8 cellular contexts compared by ENCODE assay signal in genomic region chr20:58179432-58180099, GRCh38. TPM values are rescaled to one million over a fixed set of nuclear protein-coding genes. Genes with fewer than 3 reads are reported as not detected.
DNase-seq lines count a peak whose midpoint lies in the region; ATAC-seq and TF ChIP-seq lines count a peak whose summit lies in the region.

No MANE protein-coding gene starts in this region.

- BruUV-seq in Panc1 (replicated peaks; lab: Mats Ljungman, UMichigan): no TSS peak

- in situ Hi-C loops in Caki2 (cut with HindIII; ENCODE audit: low pct_unique_long_range_greater_than_20kb, low sequenced_read_pairs) (loop anchor here (10.0 to 25.0 kb wide), 2 partner anchors 542 to 665 kb away; no protein-coding TSS in a partner anchor), Panc1 (cut with HindIII; ENCODE audit: low pct_unique_long_range_greater_than_20kb, low sequenced_read_pairs) (loop anchor here (25.0 kb wide), 1 partner anchor 542 kb away; no protein-coding TSS in a partner anchor)

- intact Hi-C loops in Panc1 (cut with micrococcal nuclease; ENCODE audit: unreplicated experiment): no loop called here

- peak overlapping the region; percentile 71 for H3K27ac ChIP-seq in Panc1 (ENCODE audit: low read length)

- no peaks in the 10 kb centered on the region for H3K36me3 Mint-ChIP-seq in neural crest cell (ENCODE audit: low read depth)
- no peaks in the 10 kb centered on the region for H3K36me3 Mint-ChIP-seq in stimulated activated naive CD8-positive, alpha-beta T cell treated with anti-CD3 and anti-CD28 coated beads, Interleukin-15, Interleukin-2, amounts not matched to agents 100 ng/mL and 50 ng/mL, for 24 hours (ENCODE audit: low read depth)

- H3K4me3 ChIP-seq in Panc1 (ENCODE audit: low read depth in 2 of 2, low read length in 2 of 2): peak overlapping the region; percentile 30 to 56
- peak overlapping the region; percentile 43 for H3K4me3 ChIP-seq in fibroblast of the aortic adventitia (ENCODE audit: low read depth, low read length)

- TF ChIP-seq CTCF in Panc1 (IDR thresholded peaks at IDR 0.05) (peak; percentile 98), fibroblast of the aortic adventitia (IDR thresholded peaks at IDR 0.05; ENCODE audit: insufficient read depth, low read length) (peak; percentile 80), neural crest cell (conservative IDR thresholded peaks at IDR 0.05) (peak; percentile 98)

- peaks cover 3% of the 10 kb centered on the region; the same call in 1 of the 2 replicates for H3K4me1 ChIP-seq in Panc1 (ENCODE audit: control insufficient read depth, insufficient read depth, low read length)

- ATAC-seq in HG02759 (IDR thresholded peaks at IDR 0.05; ENCODE audit: unreplicated experiment) (peak; percentile 74), Panc1 (peak; percentile 92), HG03135 (IDR thresholded peaks at IDR 0.05; ENCODE audit: unreplicated experiment) (no peak)

- H3K9me3 Mint-ChIP-seq in neural crest cell: peaks cover 2% of the 10 kb centered on the region
- peaks cover 2% of the 10 kb centered on the region for H3K9me3 Mint-ChIP-seq in stimulated activated naive CD8-positive, alpha-beta T cell treated with anti-CD3 and anti-CD28 coated beads, Interleukin-15, Interleukin-2, amounts not matched to agents 100 ng/mL and 50 ng/mL, for 24 hours

- no peaks in the 10 kb centered on the region for H3K36me3 ChIP-seq in Panc1 (ENCODE audit: control insufficient read depth, insufficient read depth, low read length)

- CTCF ChIA-PET in Panc1 (lab: Charles Lee): interaction anchor here (0.6 to 1.5 kb wide), 6 partner anchors 191 to 815 kb away, joined by 3 to 5 read pairs (median 5); no protein-coding TSS in a partner anchor

- peaks cover 26% of the 10 kb centered on the region for H3K4me1 Mint-ChIP-seq in neural crest cell
- H3K4me1 Mint-ChIP-seq in stimulated activated naive CD8-positive, alpha-beta T cell treated with anti-CD3 and anti-CD28 coated beads, Interleukin-15, Interleukin-2, amounts not matched to agents 100 ng/mL and 50 ng/mL, for 24 hours (ENCODE audit: low read depth): peaks cover 6% of the 10 kb centered on the region

- H3K27me3 ChIP-seq in Panc1 (ENCODE audit: control insufficient read depth, insufficient read depth, low read length): no peaks in the 10 kb centered on the region

- H3K27ac Mint-ChIP-seq in neural crest cell (ENCODE audit: unreplicated experiment): no peak overlapping the region
- H3K27ac Mint-ChIP-seq in stimulated activated naive CD8-positive, alpha-beta T cell treated with anti-CD3 and anti-CD28 coated beads, Interleukin-15, Interleukin-2, amounts not matched to agents 100 ng/mL and 50 ng/mL, for 24 hours: no peak overlapping the region

- DNase-seq in Caki2 (ENCODE audit: low read depth) (peak; percentile 62), Panc1 (ENCODE audit: low read depth, low spot score) (no peak), fibroblast of the aortic adventitia (ENCODE audit: low read depth) (peak; percentile 18), neural crest cell (ENCODE audit: low read depth, low spot score) (peak; percentile 80)
- peak; percentile 49 to 54 for DNase-seq in activated T-helper 1 cell treated with anti-CD3 and anti-CD28 coated beads, Interleukin-2, amount 50 U/mL, for 16 hours (ENCODE audit: low read depth in 1 of 2, low spot score in 1 of 2)

- H3K27me3 Mint-ChIP-seq in neural crest cell (ENCODE audit: low read depth): peaks cover 20% of the 10 kb centered on the region
- peaks cover 30% of the 10 kb centered on the region for H3K27me3 Mint-ChIP-seq in stimulated activated naive CD8-positive, alpha-beta T cell treated with anti-CD3 and anti-CD28 coated beads, Interleukin-15, Interleukin-2, amounts not matched to agents 100 ng/mL and 50 ng/mL, for 24 hours

- POLR2A ChIA-PET in Panc1 (lab: Charles Lee): no interaction called here

- H3K9me3 ChIP-seq in Panc1 (ENCODE audit: control insufficient read depth, insufficient read depth, low read depth, low read length): peaks cover 8% of the 10 kb centered on the region

- H3K4me3 Mint-ChIP-seq in neural crest cell: peak overlapping the region; percentile 67
- peak overlapping the region; percentile 9 for H3K4me3 Mint-ChIP-seq in stimulated activated naive CD8-positive, alpha-beta T cell treated with anti-CD3 and anti-CD28 coated beads, Interleukin-15, Interleukin-2, amounts not matched to agents 100 ng/mL and 50 ng/mL, for 24 hours

RNA-seq across cellular contexts. Expression of gene ANKRD60, which starts 48.9 kb away (rescaled TPM):
- not detected in 2 replicates for total RNA-seq in Caki2 (2014; rRNA removed; shearing (Covaris generic); ENCODE audit: low replicate concordance)
- total RNA-seq in Panc1 (2021; ENCODE audit: unreplicated experiment) (not detected), fibroblast of the aortic adventitia (ENCODE audit: low replicate concordance) (not detected in 2 replicates), neural crest cell (not detected in 2 replicates)
- not detected for polyA plus RNA-seq in Panc1 (2012; ENCODE audit: insufficient read length)
